In the genomic region with DNA sequence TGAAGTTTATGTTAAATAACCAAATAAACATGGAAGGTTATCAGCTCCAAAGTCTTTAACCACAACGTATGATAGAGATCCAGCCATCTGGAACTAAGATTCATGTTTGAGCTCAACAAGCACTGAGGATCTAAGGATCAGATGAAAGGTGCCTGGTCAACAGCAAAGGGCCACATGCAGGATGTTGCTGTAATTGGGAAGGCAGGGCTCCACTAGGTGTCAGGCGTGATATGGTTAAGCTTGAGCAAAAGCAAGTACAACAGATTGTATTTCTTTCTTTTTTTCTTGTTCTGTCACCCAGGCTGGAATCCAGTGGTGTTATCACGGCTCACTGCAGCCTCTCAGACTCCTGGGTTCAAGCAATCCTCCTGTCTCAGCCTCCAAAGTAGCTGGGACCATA, we compare ENCODE assay signal across 10 cellular contexts. TPM values are rescaled to one million over a fixed set of nuclear protein-coding genes. Genes with fewer than 3 reads are reported as not detected.
A peak's percentile ranks its signal among the peaks of the same experiment; 100 is the strongest.
DNase-seq lines count a peak whose midpoint lies in the region; ATAC-seq and TF ChIP-seq lines count a peak whose summit lies in the region.
"Had no signal": no experiment of that assay in that cellular context is flagged by ENCODE, and none has a peak within 500 bp of the region (broad histone marks: within the 10 kb centered on the region; RNA-seq: fewer than 3 reads in every experiment).

No MANE protein-coding gene starts in this region.

- no peak for ATAC-seq in GM21367 (IDR thresholded peaks at IDR 0.05; ENCODE audit: unreplicated experiment)

- no peak overlapping the region for H3K27ac Mint-ChIP-seq in activated CD4-positive, alpha-beta T cell treated with anti-CD3 and anti-CD28 coated beads, Interleukin-2, amount 10 ng/mL, durations not matched to agents 7 days and 5 days

- no peaks in the 10 kb centered on the region for H3K27me3 Mint-ChIP-seq in activated CD4-positive, alpha-beta T cell treated with anti-CD3 and anti-CD28 coated beads, Interleukin-2, amount 10 ng/mL, durations not matched to agents 7 days and 5 days

- no peak overlapping the region for H3K4me3 Mint-ChIP-seq in activated CD4-positive, alpha-beta T cell treated with anti-CD3 and anti-CD28 coated beads, Interleukin-2, amount 10 ng/mL, durations not matched to agents 7 days and 5 days

- no peak for TF ChIP-seq POLR2A in erythroblast (IDR thresholded peaks at IDR 0.05; ENCODE audit: low read length)

- H3K36me3 Mint-ChIP-seq in activated CD4-positive, alpha-beta T cell treated with anti-CD3 and anti-CD28 coated beads, Interleukin-2, amount 10 ng/mL, durations not matched to agents 7 days and 5 days (ENCODE audit: low read depth) = peaks cover 19% of the 10 kb centered on the region

- POLR2A ChIA-PET in activated CD4-positive, alpha-beta T cell treated with anti-CD3 and anti-CD28 coated beads, Interleukin-2, amount 10 ng/mL, durations not matched to agents 7 days and 5 days (lab: Charles Lee) = no interaction called here

- CTCF ChIA-PET in activated CD4-positive, alpha-beta T cell treated with anti-CD3 and anti-CD28 coated beads, Interleukin-2, amount 10 ng/mL, durations not matched to agents 7 days and 5 days (lab: Charles Lee) = interaction anchor here (1.3 to 1.6 kb wide), 2 partner anchors 9 to 12 kb away, joined by 3 to 5 read pairs; a partner anchor contains a TSS

- DNase-seq in activated CD4-positive, alpha-beta T cell treated with anti-CD3 and anti-CD28 coated beads, Interleukin-2, amount 10 ng/mL, durations not matched to agents 7 days and 5 days = peak; percentile 42
- no peak for DNase-seq in activated CD4-positive, alpha-beta T cell treated with anti-CD3 and anti-CD28 coated beads, Interleukin-2, amount 50 U/mL, for 48 hours
- DNase-seq in NCI-H524 treated with DMSO at 0.1 percent for 48 hours (lab: John Stamatoyannopoulos, UW) = peak; percentile 23
- DNase-seq in erythroblast (lab: John Stamatoyannopoulos, UW) = peak; percentile 15 to 18
- DNase-seq in renal cortical epithelial cell (ENCODE audit: low read depth) = peak; percentile 51
- DNase-seq in NCI-H1436 treated with DMSO at 0.1 percent for 48 hours (lab: John Stamatoyannopoulos, UW) = no peak
- DNase-seq in anterior cingulate cortex (lab: John Stamatoyannopoulos, UW) = no peak
- DNase-seq: NCI-H146, ovary had no signal

- H3K9me3 Mint-ChIP-seq in activated CD4-positive, alpha-beta T cell treated with anti-CD3 and anti-CD28 coated beads, Interleukin-2, amount 10 ng/mL, durations not matched to agents 7 days and 5 days = no peaks in the 10 kb centered on the region

- peaks cover 15% of the 10 kb centered on the region for H3K4me1 Mint-ChIP-seq in activated CD4-positive, alpha-beta T cell treated with anti-CD3 and anti-CD28 coated beads, Interleukin-2, amount 10 ng/mL, durations not matched to agents 7 days and 5 days

RNA-seq across cellular contexts. Expression of a gene that starts 12.0 kb away (rescaled TPM):
- total RNA-seq in activated CD4-positive, alpha-beta T cell treated with anti-CD3 and anti-CD28 coated beads, Interleukin-2, amount 10 ng/mL, durations not matched to agents 7 days and 5 days = 10 to 100 TPM; 36.5 to 37.4 TPM
- 55.4 and 67.2 TPM in 2 replicates for total RNA-seq in renal cortical epithelial cell

RNA-seq across cellular contexts. Expression of a gene that starts 50.9 kb away (rescaled TPM):
- total RNA-seq in activated CD4-positive, alpha-beta T cell treated with anti-CD3 and anti-CD28 coated beads, Interleukin-2, amount 10 ng/mL, durations not matched to agents 7 days and 5 days = 1 to 10 TPM; 2.1 to 2.3 TPM
- under 0.01 TPM in 1 of 2 replicates, not detected in the other for total RNA-seq in renal cortical epithelial cell

Comparison
In these comparisons a context has a peak if more than half of its experiments do, and no peak if none do; other contexts are left out.
1. DNase-seq: peak in activated CD4-positive, alpha-beta T cell treated with anti-CD3 and anti-CD28 coated beads, Interleukin-2, amount 10 ng/mL, durations not matched to agents 7 days and 5 days (single experiment), NCI-H524 treated with DMSO at 0.1 percent for 48 hours (single experiment), erythroblast (2 of 2) and renal cortical epithelial cell (single experiment); none in activated CD4-positive, alpha-beta T cell treated with anti-CD3 and anti-CD28 coated beads, Interleukin-2, amount 50 U/mL, for 48 hours (0 of 2), NCI-H1436 treated with DMSO at 0.1 percent for 48 hours (single experiment) and anterior cingulate cortex (0 of 58).